Comparison of ENCODE assay signal across 24 cellular contexts in genomic region chr4:172514801-172515200, GRCh38.
A peak's percentile ranks its signal among the peaks of the same experiment; 100 is the strongest.
DNase-seq lines count a peak whose midpoint lies in the region; ATAC-seq and TF ChIP-seq lines count a peak whose summit lies in the region.
"Had no signal": no experiment of that assay in that cellular context is flagged by ENCODE, and none has a peak within 500 bp of the region (broad histone marks: within the 10 kb centered on the region; RNA-seq: fewer than 3 reads in every experiment).

No MANE protein-coding gene starts in this region.

- H3K4me3 ChIP-seq in astrocyte of the spinal cord (ENCODE audit: low read depth, low read length) = no peak overlapping the region
- H3K4me3 ChIP-seq: A549 had no signal

- H3K36me3 Mint-ChIP-seq in type B pancreatic cell = no peaks in the 10 kb centered on the region
- H3K36me3 Mint-ChIP-seq: CD8-positive, alpha-beta T cell; IgD-negative memory B cell had no signal

- no peak overlapping the region for H3K4me3 Mint-ChIP-seq in type B pancreatic cell
- H3K4me3 Mint-ChIP-seq: CD8-positive, alpha-beta T cell; IgD-negative memory B cell had no signal

- peak; percentile 19 for DNase-seq in HS-27A (ENCODE audit: low read depth)
- DNase-seq in astrocyte of the spinal cord (ENCODE audit: low read depth, low spot score) = peak; percentile 37
- peak; percentile 46 for DNase-seq in myocyte (ENCODE audit: low read depth)
- DNase-seq in type B pancreatic cell (ENCODE audit: extremely low spot score, unreplicated experiment) = no peak
- no peak for DNase-seq in NCI-H2081 (lab: John Stamatoyannopoulos, UW)
- DNase-seq: AML-193; Calu3; DMS79 treated with DMSO at 0.1 percent for 48 hours; GF-D8; HCEC 1CT; NCI-H1092; NCI-H1417 treated with DMSO at 0.1 percent for 48 hours; NCI-H1694 treated with DMSO at 0.1 percent for 48 hours; NCI-H2081 treated with DMSO at 0.1 percent for 48 hours; NCI-H2171 treated with DMSO at 0.1 percent for 48 hours; NCI-H345; NCI-H524 treated with DMSO at 0.1 percent for 48 hours; NK-92 treated with Interleukin-12 subunit alpha and Interleukin-12 subunit beta, amount 100 ng/mL, for 24 hours; PC-3 had no signal

- in situ Hi-C loops in astrocyte of the spinal cord (cut with HindIII; ENCODE audit: low sequenced_read_pairs) = no loop called here

- H3K27me3 Mint-ChIP-seq in type B pancreatic cell = no peaks in the 10 kb centered on the region
- H3K27me3 Mint-ChIP-seq: IgD-negative memory B cell had no signal

- peaks cover 10% of the 10 kb centered on the region for H3K9me3 Mint-ChIP-seq in type B pancreatic cell

- H3K27ac Mint-ChIP-seq in type B pancreatic cell = peak overlapping the region; percentile 78
- H3K27ac Mint-ChIP-seq: CD8-positive, alpha-beta T cell; IgD-negative memory B cell had no signal

- TF ChIP-seq CTCF in astrocyte of the spinal cord (IDR thresholded peaks at IDR 0.05; ENCODE audit: low read depth, low read length) (no peak), type B pancreatic cell (conservative IDR thresholded peaks at IDR 0.05) (no peak)

- no peak for ATAC-seq in HG03159 (IDR thresholded peaks at IDR 0.05; ENCODE audit: unreplicated experiment)
- ATAC-seq in GM19324 (IDR thresholded peaks at IDR 0.05; ENCODE audit: low FRiP score, unreplicated experiment) = no peak
- ATAC-seq: A549; CD8-positive, alpha-beta T cell; PC-3 had no signal

- peaks cover 8% of the 10 kb centered on the region for H3K4me1 Mint-ChIP-seq in type B pancreatic cell (ENCODE audit: unreplicated experiment)
- H3K4me1 Mint-ChIP-seq: IgD-negative memory B cell had no signal

Comparison
In these comparisons a context has a peak if more than half of its experiments do, and no peak if none do; other contexts are left out.
1. DNase-seq: peak in HS-27A (single experiment), astrocyte of the spinal cord (single experiment) and myocyte (single experiment); none in type B pancreatic cell (single experiment) and NCI-H2081 (0 of 2).